8 cellular contexts compared by ENCODE assay signal in genomic region chr21:33641339-33642026, GRCh38. TPM values are rescaled to one million over a fixed set of nuclear protein-coding genes. Genes with fewer than 3 reads are reported as not detected.
DNase-seq lines count a peak whose midpoint lies in the region; ATAC-seq, FAIRE-seq and TF ChIP-seq lines count a peak whose summit lies in the region.

Gene CRYZL1, minus strand, starts transcription at chr21:33641741. Its CDS starts 10,190 bp downstream, at chr21:33631551.

- H3K27me3 ChIP-seq in right atrium auricular region (no peaks in the 10 kb centered on the region), psoas muscle (ENCODE audit: insufficient read depth in 3 of 3, low read length in 2 of 3) (no peaks in the 10 kb centered on the region)

- DNase-seq in NCI-H187 treated with DMSO at 0.1 percent for 48 hours (lab: John Stamatoyannopoulos, UW) (peak; percentile 93), anterior cingulate cortex (lab: John Stamatoyannopoulos, UW) (peak; percentile 83 to 100 (median 100)), right atrium auricular region (ENCODE audit: low spot score) (peak; percentile 100), psoas muscle (peak; percentile 100), urothelium cell line (ENCODE audit: low spot score) (peak; percentile 97)

- no peaks in the 10 kb centered on the region for H3K36me3 ChIP-seq in right atrium auricular region
- peaks cover 0 to 4% of the 10 kb centered on the region in 2 donors for H3K36me3 ChIP-seq in psoas muscle (ENCODE audit: insufficient read depth in 1 of 2, low read depth in 1 of 2)

- intact Hi-C loops in T-helper 2 cell treated with Interferon-gamma antibody and Interleukin-4, amounts not matched to agents 100 ng/mL and 5 ng/mL, for 36 hours (cut with micrococcal nuclease): loop anchor here (1.0 to 10.0 kb wide), 11 partner anchors 53 to 1909 kb away; partner anchors contain the start of genes ATP5PO, DNAJC28, DONSON and GART
- intact Hi-C loops in psoas muscle (cut with DNase I): loop anchor here (5.0 to 10.0 kb wide), 4 partner anchors 113 to 263 kb away; no protein-coding TSS in a partner anchor

- TF ChIP-seq CTCF in right atrium auricular region (IDR thresholded peaks at IDR 0.05): no peak
- TF ChIP-seq CTCF in psoas muscle (IDR thresholded peaks at IDR 0.05): no peak

- peak; percentile 9 for FAIRE-seq in urothelium cell line (lab: Jason Lieb, UNC)

- H3K9me3 ChIP-seq in right atrium auricular region: no peaks in the 10 kb centered on the region
- no peaks in the 10 kb centered on the region for H3K9me3 ChIP-seq in psoas muscle

- peak; percentile 82 for ATAC-seq in GM18499 (IDR thresholded peaks at IDR 0.05; ENCODE audit: insufficient read depth, unreplicated experiment)
- peak; percentile 87 for ATAC-seq in HG02943 (IDR thresholded peaks at IDR 0.05; ENCODE audit: low read depth, unreplicated experiment)
- peak; percentile 88 to 89 (median 88) for ATAC-seq in psoas muscle

- WGBS in psoas muscle, 3 donors: 0 to 1% (median 0%) methylated on average over 38 of the region's 38 CpGs

- H3K4me1 ChIP-seq in right atrium auricular region (peaks cover 0 to 35% of the 10 kb centered on the region in 2 donors), psoas muscle (peaks cover 23% of the 10 kb centered on the region)

- H3K27ac ChIP-seq in right atrium auricular region (peak within 1 kb of the TSS; percentile 83 to 92), psoas muscle (peak within 1 kb of the TSS; percentile 79)

- H3K4me3 ChIP-seq in right atrium auricular region (peak within 1 kb of the TSS; percentile 91 to 98), psoas muscle (peak within 1 kb of the TSS; percentile 87)

RNA-seq across cellular contexts. Expression of gene CRYZL1, which starts in this region (rescaled TPM):
- total RNA-seq in T-helper 2 cell treated with Interferon-gamma antibody and Interleukin-4, amounts not matched to agents 100 ng/mL and 5 ng/mL, for 36 hours: 31.1 and 33.2 TPM in 2 replicates
- total RNA-seq in right atrium auricular region: 10 to 100 TPM; 19.0 to 27.5 TPM
- 10 to 100 TPM; 14.0 to 22.6 (median 18.8) TPM for total RNA-seq in psoas muscle
- polyA plus RNA-seq in psoas muscle: 10 to 100 TPM; 12.8 to 37.7 (median 15.7) TPM

Comparison
In these comparisons a context has a peak if more than half of its experiments do, and no peak if none do; other contexts are left out.
1. Peak in every context shown above with its lines: DNase-seq, ATAC-seq, H3K4me3 ChIP-seq and H3K27ac ChIP-seq.